18 cellular contexts compared by ENCODE assay signal in genomic region chr6:24757610-24758009, GRCh38. TPM values are rescaled to one million over a fixed set of nuclear protein-coding genes. Genes with fewer than 3 reads are reported as not detected.
"Had no signal": no experiment of that assay in that cellular context is flagged by ENCODE, and none has a peak within 500 bp of the region (broad histone marks: within the 10 kb centered on the region; RNA-seq: fewer than 3 reads in every experiment).

No MANE protein-coding gene starts in this region.

- H3K27ac ChIP-seq: ascending aorta, gastroesophageal sphincter, left lung, ovary, right atrium auricular region, vagina, WERI-Rb-1 had no signal

- H3K27ac Mint-ChIP-seq: activated CD4-positive, alpha-beta memory T cell treated with anti-CD3 and anti-CD28 coated beads, Interleukin-2, amount 10 ng/mL, durations not matched to agents 7 days and 5 days; activated CD4-positive, alpha-beta T cell treated with anti-CD3 and anti-CD28 coated beads for 36 hours; activated naive CD8-positive, alpha-beta T cell treated with anti-CD3 and anti-CD28 coated beads, Interleukin-2, amount 10 ng/mL, durations not matched to agents 7 days and 5 days; activated T-cell treated with anti-CD3 and anti-CD28 coated beads, Interleukin-2, amount 50 U/mL, for 72 hours; nephron had no signal

- H3K27me3 ChIP-seq: ascending aorta, gastroesophageal sphincter, left lung, ovary, right atrium auricular region, vagina had no signal

- H3K4me3 ChIP-seq: ascending aorta, gastroesophageal sphincter, left lung, ovary, right atrium auricular region, vagina had no signal

- DNase-seq: activated CD4-positive, alpha-beta memory T cell treated with anti-CD3 and anti-CD28 coated beads, Interleukin-2, amount 10 ng/mL, durations not matched to agents 7 days and 5 days; activated CD4-positive, alpha-beta T cell treated with anti-CD3 and anti-CD28 coated beads for 36 hours; activated gamma-delta T cell treated with Interleukin-2 at 50 U/mL for 16 hours; activated naive CD8-positive, alpha-beta T cell treated with anti-CD3 and anti-CD28 coated beads, Interleukin-2, amount 10 ng/mL, durations not matched to agents 7 days and 5 days; activated T-cell treated with anti-CD3 and anti-CD28 coated beads, Interleukin-2, amount 50 U/mL, for 72 hours; effector CD8-positive, alpha-beta T cell; left lung; mesendoderm; ovary; small intestine; T-helper 9 cell; WERI-Rb-1 had no signal

- H3K9me3 ChIP-seq: ascending aorta, gastroesophageal sphincter, left lung, ovary, right atrium auricular region, vagina had no signal

- H3K36me3 Mint-ChIP-seq: activated naive CD8-positive, alpha-beta T cell treated with anti-CD3 and anti-CD28 coated beads, Interleukin-2, amount 10 ng/mL, durations not matched to agents 7 days and 5 days had no signal

- H3K4me1 Mint-ChIP-seq: activated CD4-positive, alpha-beta T cell treated with anti-CD3 and anti-CD28 coated beads for 36 hours; nephron had no signal

- H3K36me3 ChIP-seq: ascending aorta, gastroesophageal sphincter, left lung, ovary, right atrium auricular region, vagina, WERI-Rb-1 had no signal

- H3K4me1 ChIP-seq: ascending aorta, gastroesophageal sphincter, left lung, right atrium auricular region, vagina had no signal

- H3K27me3 Mint-ChIP-seq: activated CD4-positive, alpha-beta memory T cell treated with anti-CD3 and anti-CD28 coated beads, Interleukin-2, amount 10 ng/mL, durations not matched to agents 7 days and 5 days; activated naive CD8-positive, alpha-beta T cell treated with anti-CD3 and anti-CD28 coated beads, Interleukin-2, amount 10 ng/mL, durations not matched to agents 7 days and 5 days had no signal

- ATAC-seq: activated CD4-positive, alpha-beta T cell treated with anti-CD3 and anti-CD28 coated beads for 36 hours; activated T-cell treated with anti-CD3 and anti-CD28 coated beads, Interleukin-2, amount 50 U/mL, for 72 hours; gastroesophageal sphincter; left lung had no signal

- H3K4me3 Mint-ChIP-seq: activated CD4-positive, alpha-beta memory T cell treated with anti-CD3 and anti-CD28 coated beads, Interleukin-2, amount 10 ng/mL, durations not matched to agents 7 days and 5 days; activated CD4-positive, alpha-beta T cell treated with anti-CD3 and anti-CD28 coated beads for 36 hours; activated naive CD8-positive, alpha-beta T cell treated with anti-CD3 and anti-CD28 coated beads, Interleukin-2, amount 10 ng/mL, durations not matched to agents 7 days and 5 days; activated T-cell treated with anti-CD3 and anti-CD28 coated beads, Interleukin-2, amount 50 U/mL, for 72 hours; nephron had no signal

RNA-seq across cellular contexts. Expression of gene ARMH2, which starts 41.1 kb away (rescaled TPM):
- total RNA-seq: activated CD4-positive, alpha-beta T cell treated with anti-CD3 and anti-CD28 coated beads for 36 hours; activated T-cell treated with anti-CD3 and anti-CD28 coated beads, Interleukin-2, amount 50 U/mL, for 72 hours; ascending aorta; ovary; right atrium auricular region; vagina had no signal
- polyA plus RNA-seq: keratinocyte, ovary, small intestine had no signal
